ENCODE assay signal across 8 cellular contexts in the genomic region with DNA sequence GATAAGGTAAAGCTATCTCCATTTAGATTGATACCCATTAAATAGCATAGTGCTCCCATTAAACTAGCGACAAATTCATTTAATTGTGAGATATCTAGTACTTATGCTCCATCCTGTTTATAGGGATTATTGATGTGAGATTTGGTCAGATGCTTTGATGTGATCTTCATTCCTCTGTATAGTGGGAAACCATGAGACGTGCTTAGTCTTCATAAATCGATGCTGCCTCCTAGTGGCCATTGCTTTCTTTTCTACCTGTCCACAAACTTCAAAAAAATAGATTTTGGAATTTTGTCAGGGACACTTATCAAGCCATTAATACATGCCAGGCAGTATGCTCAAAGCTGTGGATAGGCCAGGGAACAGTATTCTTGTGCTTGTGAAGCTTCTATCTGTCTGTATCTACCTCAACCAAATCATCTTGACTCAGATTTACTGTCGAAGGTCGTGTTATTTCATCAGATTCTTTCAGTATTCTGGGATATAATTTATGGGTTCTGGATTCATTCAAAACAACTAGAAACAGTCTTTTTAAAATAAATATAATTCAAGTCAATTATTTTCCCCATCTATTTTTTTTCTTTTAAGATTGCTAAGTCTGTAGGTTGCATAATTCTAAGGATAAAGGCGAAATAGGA. TPM values are rescaled to one million over a fixed set of nuclear protein-coding genes. Genes with fewer than 3 reads are reported as not detected.
A peak's percentile ranks its signal among the peaks of the same experiment; 100 is the strongest.
DNase-seq lines count a peak whose midpoint lies in the region; ATAC-seq lines count a peak whose summit lies in the region.

No MANE protein-coding gene starts in this region.

- H3K4me3 Mint-ChIP-seq in activated CD8-positive, alpha-beta T cell treated with anti-CD3 and anti-CD28 coated beads, Interleukin-2, amount 10 ng/mL, durations not matched to agents 7 days and 5 days: no peak overlapping the region

- POLR2A ChIA-PET in activated CD8-positive, alpha-beta T cell treated with anti-CD3 and anti-CD28 coated beads, Interleukin-2, amount 10 ng/mL, durations not matched to agents 7 days and 5 days (lab: Charles Lee): no interaction called here

- no peaks in the 10 kb centered on the region for H3K9me3 Mint-ChIP-seq in activated CD8-positive, alpha-beta T cell treated with anti-CD3 and anti-CD28 coated beads, Interleukin-2, amount 10 ng/mL, durations not matched to agents 7 days and 5 days (ENCODE audit: insufficient read depth)

- H3K36me3 Mint-ChIP-seq in activated CD8-positive, alpha-beta T cell treated with anti-CD3 and anti-CD28 coated beads, Interleukin-2, amount 10 ng/mL, durations not matched to agents 7 days and 5 days (ENCODE audit: low read depth): peaks cover 15% of the 10 kb centered on the region

- no peaks in the 10 kb centered on the region for H3K4me1 Mint-ChIP-seq in activated CD8-positive, alpha-beta T cell treated with anti-CD3 and anti-CD28 coated beads, Interleukin-2, amount 10 ng/mL, durations not matched to agents 7 days and 5 days (ENCODE audit: low read depth)

- ATAC-seq in GM19438 (IDR thresholded peaks at IDR 0.05; ENCODE audit: low read depth, unreplicated experiment): peak; percentile 76
- ATAC-seq in HG03439 (IDR thresholded peaks at IDR 0.05; ENCODE audit: unreplicated experiment): peak; percentile 79
- ATAC-seq in activated CD8-positive, alpha-beta T cell treated with anti-CD3 and anti-CD28 coated beads, Interleukin-2, amount 10 ng/mL, durations not matched to agents 7 days and 5 days: peak; percentile 80

- peak; percentile 36 for DNase-seq in DMS114 treated with DMSO at 0.1 percent for 48 hours (lab: John Stamatoyannopoulos, UW; ENCODE audit: unreplicated experiment)
- peak; percentile 5 for DNase-seq in NCI-H510A (lab: John Stamatoyannopoulos, UW)
- peak; percentile 72 for DNase-seq in activated CD8-positive, alpha-beta T cell treated with anti-CD3 and anti-CD28 coated beads, Interleukin-2, amount 10 ng/mL, durations not matched to agents 7 days and 5 days
- DNase-seq in fibroblast of the conjunctiva (ENCODE audit: low read depth): peak; percentile 54
- DNase-seq in occipital lobe (lab: John Stamatoyannopoulos, UW): peak; percentile 2
- DNase-seq in KG1 (lab: John Stamatoyannopoulos, UW): no peak

- CTCF ChIA-PET in activated CD8-positive, alpha-beta T cell treated with anti-CD3 and anti-CD28 coated beads, Interleukin-2, amount 10 ng/mL, durations not matched to agents 7 days and 5 days (lab: Charles Lee): interaction anchor here (1.2 to 2.6 kb wide), 8 partner anchors 10 to 464 kb away, joined by 3 to 12 read pairs (median 6); no protein-coding TSS in a partner anchor

- H3K27me3 Mint-ChIP-seq in activated CD8-positive, alpha-beta T cell treated with anti-CD3 and anti-CD28 coated beads, Interleukin-2, amount 10 ng/mL, durations not matched to agents 7 days and 5 days (ENCODE audit: low read depth): no peaks in the 10 kb centered on the region

- no peak overlapping the region for H3K27ac Mint-ChIP-seq in activated CD8-positive, alpha-beta T cell treated with anti-CD3 and anti-CD28 coated beads, Interleukin-2, amount 10 ng/mL, durations not matched to agents 7 days and 5 days

RNA-seq across cellular contexts. Expression of gene LSM8, which starts 12.0 kb away (rescaled TPM):
- 10 to 100 TPM; 52.3 to 54.4 TPM for total RNA-seq in activated CD8-positive, alpha-beta T cell treated with anti-CD3 and anti-CD28 coated beads, Interleukin-2, amount 10 ng/mL, durations not matched to agents 7 days and 5 days
- total RNA-seq in occipital lobe: 116 TPM

RNA-seq across cellular contexts. Expression of gene ANKRD7, which starts 28.5 kb away (rescaled TPM):
- total RNA-seq in activated CD8-positive, alpha-beta T cell treated with anti-CD3 and anti-CD28 coated beads, Interleukin-2, amount 10 ng/mL, durations not matched to agents 7 days and 5 days: under 1 TPM; 0.47 to 0.66 TPM
- total RNA-seq in occipital lobe: 5.9 TPM
